In genomic region chr12:110577717-110578521, GRCh38 we compare ENCODE assay signal across 8 cellular contexts. TPM values are rescaled to one million over a fixed set of nuclear protein-coding genes. Genes with fewer than 3 reads are reported as not detected.
DNase-seq lines count a peak whose midpoint lies in the region; ATAC-seq and TF ChIP-seq lines count a peak whose summit lies in the region.

No MANE protein-coding gene starts in this region.

- POLR2A ChIA-PET in RWPE1 (lab: Yijun Ruan, JAX; ENCODE audit: low non-redundant PET), result interaction anchor here (0.7 kb wide), 1 partner anchor 757 kb away, joined by 3 read pairs; no protein-coding TSS in a partner anchor

- H3K4me1 Mint-ChIP-seq in natural killer cell treated with Interleukin-12 subunit alpha and Interleukin-12 subunit beta and Interleukin-15 and Interleukin-18, amount 100 ng/mL, for 72 hours (ENCODE audit: low read depth in 2 of 2), result peaks cover 50 to 52% of the 10 kb centered on the region in 2 donors

- peaks cover 8% of the 10 kb centered on the region for H3K4me1 ChIP-seq in colonic mucosa

- H3K27ac ChIP-seq in RWPE1 (peak overlapping the region; percentile 33), colonic mucosa (peak overlapping the region; percentile 88)

- H3K27me3 Mint-ChIP-seq in natural killer cell treated with Interleukin-12 subunit alpha and Interleukin-12 subunit beta and Interleukin-15 and Interleukin-18, amount 100 ng/mL, for 72 hours, result no peaks in the 10 kb centered on the region

- ATAC-seq in natural killer cell treated with Interleukin-12 subunit alpha and Interleukin-12 subunit beta and Interleukin-15 and Interleukin-18, amount 100 ng/mL, for 72 hours, result peak; percentile 65 to 76
- ATAC-seq in HG03135 (IDR thresholded peaks at IDR 0.05; ENCODE audit: unreplicated experiment), result no peak

- DNase-seq in AG08395 (ENCODE audit: low spot score) (peak; percentile 66), GM20000 (ENCODE audit: low spot score) (peak; percentile 62), RWPE1 (ENCODE audit: low spot score) (peak; percentile 85), colonic mucosa (peak; percentile 83), UCSD-AML1 (lab: John Stamatoyannopoulos, UW; ENCODE audit: unreplicated experiment) (no peak)
- DNase-seq in natural killer cell treated with Interleukin-12 subunit alpha and Interleukin-12 subunit beta and Interleukin-15 and Interleukin-18, amount 100 ng/mL, for 72 hours (ENCODE audit: low spot score), result peak; percentile 72
- DNase-seq in effector CD8-positive, alpha-beta T cell (lab: John Stamatoyannopoulos, UW), result no peak

- no peaks in the 10 kb centered on the region for H3K27me3 ChIP-seq in colonic mucosa

- no peak overlapping the region for H3K4me3 ChIP-seq in colonic mucosa

- intact Hi-C loops in colonic mucosa (cut with DNase I), result no loop called here

- H3K4me3 Mint-ChIP-seq in natural killer cell treated with Interleukin-12 subunit alpha and Interleukin-12 subunit beta and Interleukin-15 and Interleukin-18, amount 100 ng/mL, for 72 hours, result peak overlapping the region; percentile 79

- no peaks in the 10 kb centered on the region for H3K36me3 ChIP-seq in colonic mucosa

- H3K27ac Mint-ChIP-seq in natural killer cell treated with Interleukin-12 subunit alpha and Interleukin-12 subunit beta and Interleukin-15 and Interleukin-18, amount 100 ng/mL, for 72 hours, result peak overlapping the region; percentile 93 to 97

- no peaks in the 10 kb centered on the region for H3K9me3 Mint-ChIP-seq in natural killer cell treated with Interleukin-12 subunit alpha and Interleukin-12 subunit beta and Interleukin-15 and Interleukin-18, amount 100 ng/mL, for 72 hours

- TF ChIP-seq CTCF in GM20000 (IDR thresholded peaks at IDR 0.05; ENCODE audit: extremely low read depth, missing control alignments) (no peak), RWPE1 (conservative IDR thresholded peaks at IDR 0.05; ENCODE audit: low read depth) (no peak), colonic mucosa (IDR thresholded peaks at IDR 0.05) (no peak)

- peaks cover 7% of the 10 kb centered on the region for H3K36me3 Mint-ChIP-seq in natural killer cell treated with Interleukin-12 subunit alpha and Interleukin-12 subunit beta and Interleukin-15 and Interleukin-18, amount 100 ng/mL, for 72 hours

- CTCF ChIA-PET in RWPE1 (lab: Yijun Ruan, JAX), result no interaction called here

- no peaks in the 10 kb centered on the region for H3K9me3 ChIP-seq in colonic mucosa

- peak overlapping the region; percentile 17 to 92 for H3K9ac ChIP-seq in colonic mucosa (ENCODE audit: low read depth in 2 of 2, low read length in 2 of 2)

RNA-seq across cellular contexts. Expression of gene PPTC7, which starts 5.2 kb away (rescaled TPM):
- 10 to 100 TPM; 25.7 to 34.9 TPM for total RNA-seq in colonic mucosa
- 10 to 100 TPM; 35.2 to 42.1 TPM for total RNA-seq in natural killer cell treated with Interleukin-12 subunit alpha and Interleukin-12 subunit beta and Interleukin-15 and Interleukin-18, amount 100 ng/mL, for 72 hours

RNA-seq across cellular contexts. Expression of gene TCTN1, which starts 36.0 kb away (rescaled TPM):
- 10 to 100 TPM in 1 of 2 donors, 1 to 10 TPM in 1; 9.2 to 10.2 TPM for total RNA-seq in colonic mucosa
- total RNA-seq in natural killer cell treated with Interleukin-12 subunit alpha and Interleukin-12 subunit beta and Interleukin-15 and Interleukin-18, amount 100 ng/mL, for 72 hours, result 1 to 10 TPM; 5.0 to 8.9 TPM

Comparison
In these comparisons a context has a peak if more than half of its experiments do, and no peak if none do; other contexts are left out.
1. DNase-seq: peak in AG08395 (single experiment), GM20000 (single experiment), RWPE1 (single experiment), colonic mucosa (single experiment) and natural killer cell treated with Interleukin-12 subunit alpha and Interleukin-12 subunit beta and Interleukin-15 and Interleukin-18, amount 100 ng/mL, for 72 hours (single experiment); none in effector CD8-positive, alpha-beta T cell (single experiment) and UCSD-AML1 (single experiment).